1 cellular context compared by ENCODE assay signal in the genomic region with DNA sequence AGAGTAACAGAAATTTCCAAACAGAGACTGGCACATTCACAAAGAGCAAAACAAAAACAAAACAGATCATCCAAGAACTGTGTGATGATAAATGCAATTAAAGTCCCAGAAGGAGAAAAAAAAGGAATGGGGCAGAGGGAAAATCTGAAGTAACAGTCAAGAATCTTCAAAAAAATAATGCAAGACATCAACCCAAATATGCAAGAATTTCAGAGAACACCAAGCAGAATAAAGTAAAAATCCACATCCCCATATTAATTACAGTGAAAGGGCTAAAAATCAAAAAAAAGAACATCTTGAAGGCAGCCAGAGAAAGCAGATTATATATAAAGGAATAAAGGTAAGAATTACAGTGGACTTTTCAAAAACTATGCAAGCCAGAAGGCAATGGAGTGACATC.
TF ChIP-seq lines count a peak whose summit lies in the region.

No MANE protein-coding gene starts in this region.

TF ChIP-seq in WTC11, 78 proteins besides CTCF, POLR2A, EP300 and RAD21 (continued from another document):
- TF ChIP-seq, protein P1, sequence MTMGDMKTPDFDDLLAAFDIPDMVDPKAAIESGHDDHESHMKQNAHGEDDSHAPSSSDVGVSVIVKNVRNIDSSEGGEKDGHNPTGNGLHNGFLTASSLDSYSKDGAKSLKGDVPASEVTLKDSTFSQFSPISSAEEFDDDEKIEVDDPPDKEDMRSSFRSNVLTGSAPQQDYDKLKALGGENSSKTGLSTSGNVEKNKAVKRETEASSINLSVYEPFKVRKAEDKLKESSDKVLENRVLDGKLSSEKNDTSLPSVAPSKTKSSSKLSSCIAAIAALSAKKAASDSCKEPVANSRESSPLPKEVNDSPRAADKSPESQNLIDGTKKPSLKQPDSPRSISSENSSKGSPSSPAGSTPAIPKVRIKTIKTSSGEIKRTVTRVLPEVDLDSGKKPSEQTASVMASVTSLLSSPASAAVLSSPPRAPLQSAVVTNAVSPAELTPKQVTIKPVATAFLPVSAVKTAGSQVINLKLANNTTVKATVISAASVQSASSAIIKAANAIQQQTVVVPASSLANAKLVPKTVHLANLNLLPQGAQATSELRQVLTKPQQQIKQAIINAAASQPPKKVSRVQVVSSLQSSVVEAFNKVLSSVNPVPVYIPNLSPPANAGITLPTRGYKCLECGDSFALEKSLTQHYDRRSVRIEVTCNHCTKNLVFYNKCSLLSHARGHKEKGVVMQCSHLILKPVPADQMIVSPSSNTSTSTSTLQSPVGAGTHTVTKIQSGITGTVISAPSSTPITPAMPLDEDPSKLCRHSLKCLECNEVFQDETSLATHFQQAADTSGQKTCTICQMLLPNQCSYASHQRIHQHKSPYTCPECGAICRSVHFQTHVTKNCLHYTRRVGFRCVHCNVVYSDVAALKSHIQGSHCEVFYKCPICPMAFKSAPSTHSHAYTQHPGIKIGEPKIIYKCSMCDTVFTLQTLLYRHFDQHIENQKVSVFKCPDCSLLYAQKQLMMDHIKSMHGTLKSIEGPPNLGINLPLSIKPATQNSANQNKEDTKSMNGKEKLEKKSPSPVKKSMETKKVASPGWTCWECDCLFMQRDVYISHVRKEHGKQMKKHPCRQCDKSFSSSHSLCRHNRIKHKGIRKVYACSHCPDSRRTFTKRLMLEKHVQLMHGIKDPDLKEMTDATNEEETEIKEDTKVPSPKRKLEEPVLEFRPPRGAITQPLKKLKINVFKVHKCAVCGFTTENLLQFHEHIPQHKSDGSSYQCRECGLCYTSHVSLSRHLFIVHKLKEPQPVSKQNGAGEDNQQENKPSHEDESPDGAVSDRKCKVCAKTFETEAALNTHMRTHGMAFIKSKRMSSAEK (CRISPR knock-in tag; IDR thresholded peaks at IDR 0.05; ENCODE audit: borderline replicate concordance), result no peak
- TF ChIP-seq CBFB (CRISPR knock-in tag; IDR thresholded peaks at IDR 0.05; ENCODE audit: low read depth) (no peak), FOXK1 (CRISPR knock-in tag; IDR thresholded peaks at IDR 0.05) (no peak), RELA (CRISPR knock-in tag; IDR thresholded peaks at IDR 0.05; ENCODE audit: borderline replicate concordance) (no peak), ZNF317 (CRISPR knock-in tag; IDR thresholded peaks at IDR 0.05; ENCODE audit: borderline replicate concordance, low read depth) (no peak), SMAD4 (CRISPR knock-in tag; IDR thresholded peaks at IDR 0.05) (no peak), RORB (CRISPR knock-in tag; IDR thresholded peaks at IDR 0.05) (no peak), TEAD1 (CRISPR knock-in tag; IDR thresholded peaks at IDR 0.05) (no peak)
- TF ChIP-seq, protein P2, sequence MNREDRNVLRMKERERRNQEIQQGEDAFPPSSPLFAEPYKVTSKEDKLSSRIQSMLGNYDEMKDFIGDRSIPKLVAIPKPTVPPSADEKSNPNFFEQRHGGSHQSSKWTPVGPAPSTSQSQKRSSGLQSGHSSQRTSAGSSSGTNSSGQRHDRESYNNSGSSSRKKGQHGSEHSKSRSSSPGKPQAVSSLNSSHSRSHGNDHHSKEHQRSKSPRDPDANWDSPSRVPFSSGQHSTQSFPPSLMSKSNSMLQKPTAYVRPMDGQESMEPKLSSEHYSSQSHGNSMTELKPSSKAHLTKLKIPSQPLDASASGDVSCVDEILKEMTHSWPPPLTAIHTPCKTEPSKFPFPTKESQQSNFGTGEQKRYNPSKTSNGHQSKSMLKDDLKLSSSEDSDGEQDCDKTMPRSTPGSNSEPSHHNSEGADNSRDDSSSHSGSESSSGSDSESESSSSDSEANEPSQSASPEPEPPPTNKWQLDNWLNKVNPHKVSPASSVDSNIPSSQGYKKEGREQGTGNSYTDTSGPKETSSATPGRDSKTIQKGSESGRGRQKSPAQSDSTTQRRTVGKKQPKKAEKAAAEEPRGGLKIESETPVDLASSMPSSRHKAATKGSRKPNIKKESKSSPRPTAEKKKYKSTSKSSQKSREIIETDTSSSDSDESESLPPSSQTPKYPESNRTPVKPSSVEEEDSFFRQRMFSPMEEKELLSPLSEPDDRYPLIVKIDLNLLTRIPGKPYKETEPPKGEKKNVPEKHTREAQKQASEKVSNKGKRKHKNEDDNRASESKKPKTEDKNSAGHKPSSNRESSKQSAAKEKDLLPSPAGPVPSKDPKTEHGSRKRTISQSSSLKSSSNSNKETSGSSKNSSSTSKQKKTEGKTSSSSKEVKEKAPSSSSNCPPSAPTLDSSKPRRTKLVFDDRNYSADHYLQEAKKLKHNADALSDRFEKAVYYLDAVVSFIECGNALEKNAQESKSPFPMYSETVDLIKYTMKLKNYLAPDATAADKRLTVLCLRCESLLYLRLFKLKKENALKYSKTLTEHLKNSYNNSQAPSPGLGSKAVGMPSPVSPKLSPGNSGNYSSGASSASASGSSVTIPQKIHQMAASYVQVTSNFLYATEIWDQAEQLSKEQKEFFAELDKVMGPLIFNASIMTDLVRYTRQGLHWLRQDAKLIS (CRISPR knock-in tag; IDR thresholded peaks at IDR 0.05; ENCODE audit: borderline replicate concordance), result no peak
- TF ChIP-seq, protein P3, sequence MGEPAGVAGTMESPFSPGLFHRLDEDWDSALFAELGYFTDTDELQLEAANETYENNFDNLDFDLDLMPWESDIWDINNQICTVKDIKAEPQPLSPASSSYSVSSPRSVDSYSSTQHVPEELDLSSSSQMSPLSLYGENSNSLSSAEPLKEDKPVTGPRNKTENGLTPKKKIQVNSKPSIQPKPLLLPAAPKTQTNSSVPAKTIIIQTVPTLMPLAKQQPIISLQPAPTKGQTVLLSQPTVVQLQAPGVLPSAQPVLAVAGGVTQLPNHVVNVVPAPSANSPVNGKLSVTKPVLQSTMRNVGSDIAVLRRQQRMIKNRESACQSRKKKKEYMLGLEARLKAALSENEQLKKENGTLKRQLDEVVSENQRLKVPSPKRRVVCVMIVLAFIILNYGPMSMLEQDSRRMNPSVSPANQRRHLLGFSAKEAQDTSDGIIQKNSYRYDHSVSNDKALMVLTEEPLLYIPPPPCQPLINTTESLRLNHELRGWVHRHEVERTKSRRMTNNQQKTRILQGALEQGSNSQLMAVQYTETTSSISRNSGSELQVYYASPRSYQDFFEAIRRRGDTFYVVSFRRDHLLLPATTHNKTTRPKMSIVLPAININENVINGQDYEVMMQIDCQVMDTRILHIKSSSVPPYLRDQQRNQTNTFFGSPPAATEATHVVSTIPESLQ (CRISPR knock-in tag; IDR thresholded peaks at IDR 0.05), result no peak
- TF ChIP-seq, protein P4, sequence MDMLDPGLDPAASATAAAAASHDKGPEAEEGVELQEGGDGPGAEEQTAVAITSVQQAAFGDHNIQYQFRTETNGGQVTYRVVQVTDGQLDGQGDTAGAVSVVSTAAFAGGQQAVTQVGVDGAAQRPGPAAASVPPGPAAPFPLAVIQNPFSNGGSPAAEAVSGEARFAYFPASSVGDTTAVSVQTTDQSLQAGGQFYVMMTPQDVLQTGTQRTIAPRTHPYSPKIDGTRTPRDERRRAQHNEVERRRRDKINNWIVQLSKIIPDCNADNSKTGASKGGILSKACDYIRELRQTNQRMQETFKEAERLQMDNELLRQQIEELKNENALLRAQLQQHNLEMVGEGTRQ (CRISPR knock-in tag; IDR thresholded peaks at IDR 0.05), result no peak
- TF ChIP-seq, protein P5, sequence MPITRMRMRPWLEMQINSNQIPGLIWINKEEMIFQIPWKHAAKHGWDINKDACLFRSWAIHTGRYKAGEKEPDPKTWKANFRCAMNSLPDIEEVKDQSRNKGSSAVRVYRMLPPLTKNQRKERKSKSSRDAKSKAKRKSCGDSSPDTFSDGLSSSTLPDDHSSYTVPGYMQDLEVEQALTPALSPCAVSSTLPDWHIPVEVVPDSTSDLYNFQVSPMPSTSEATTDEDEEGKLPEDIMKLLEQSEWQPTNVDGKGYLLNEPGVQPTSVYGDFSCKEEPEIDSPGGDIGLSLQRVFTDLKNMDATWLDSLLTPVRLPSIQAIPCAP (CRISPR knock-in tag; IDR thresholded peaks at IDR 0.05), result no peak
- TF ChIP-seq, protein P6, sequence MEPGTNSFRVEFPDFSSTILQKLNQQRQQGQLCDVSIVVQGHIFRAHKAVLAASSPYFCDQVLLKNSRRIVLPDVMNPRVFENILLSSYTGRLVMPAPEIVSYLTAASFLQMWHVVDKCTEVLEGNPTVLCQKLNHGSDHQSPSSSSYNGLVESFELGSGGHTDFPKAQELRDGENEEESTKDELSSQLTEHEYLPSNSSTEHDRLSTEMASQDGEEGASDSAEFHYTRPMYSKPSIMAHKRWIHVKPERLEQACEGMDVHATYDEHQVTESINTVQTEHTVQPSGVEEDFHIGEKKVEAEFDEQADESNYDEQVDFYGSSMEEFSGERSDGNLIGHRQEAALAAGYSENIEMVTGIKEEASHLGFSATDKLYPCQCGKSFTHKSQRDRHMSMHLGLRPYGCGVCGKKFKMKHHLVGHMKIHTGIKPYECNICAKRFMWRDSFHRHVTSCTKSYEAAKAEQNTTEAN (CRISPR knock-in tag; IDR thresholded peaks at IDR 0.05), result no peak
